8 cellular contexts compared by ENCODE assay signal in the genomic region with DNA sequence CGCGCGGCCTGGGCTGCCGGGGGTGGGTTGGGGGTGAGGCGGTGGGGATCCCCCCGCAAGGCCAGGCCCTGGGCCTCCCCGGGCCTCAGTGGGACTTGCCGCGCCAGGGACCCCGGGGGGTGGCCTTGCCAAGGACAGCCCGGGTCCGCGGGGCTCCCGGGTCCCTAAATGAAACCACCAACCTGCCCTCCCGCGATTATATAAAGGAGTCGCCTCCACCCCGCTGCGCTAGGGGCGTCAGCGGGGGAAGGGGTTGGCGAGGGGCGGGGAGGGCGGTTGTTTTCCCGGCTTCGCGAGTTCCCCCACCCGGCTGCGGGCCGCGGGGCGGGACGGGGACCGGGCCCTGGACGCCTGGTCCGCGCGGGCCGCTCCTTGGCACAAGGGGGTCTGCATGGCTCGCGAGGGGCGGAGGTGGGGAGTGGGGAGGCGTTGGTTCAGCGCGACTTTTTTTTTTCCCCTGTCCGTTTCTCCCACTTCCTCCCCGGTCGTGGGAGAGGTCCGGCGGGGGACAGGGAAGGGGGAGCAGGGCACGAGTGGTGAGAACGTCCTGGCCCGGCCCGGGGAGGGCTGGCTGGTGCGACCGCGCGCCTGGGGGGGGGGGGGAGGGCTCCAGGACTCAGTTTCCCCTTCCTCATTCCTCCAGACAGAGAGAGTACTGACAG. TPM values are rescaled to one million over a fixed set of nuclear protein-coding genes. Genes with fewer than 3 reads are reported as not detected.
A peak's percentile ranks its signal among the peaks of the same experiment; 100 is the strongest.
DNase-seq lines count a peak whose midpoint lies in the region; ATAC-seq and TF ChIP-seq lines count a peak whose summit lies in the region.

No MANE protein-coding gene starts in this region.

- no peaks in the 10 kb centered on the region for H3K9me3 Mint-ChIP-seq in activated CD4-positive, alpha-beta T cell treated with anti-CD3 and anti-CD28 coated beads for 36 hours (ENCODE audit: low read depth)
- no peaks in the 10 kb centered on the region for H3K9me3 Mint-ChIP-seq in osteocyte (ENCODE audit: unreplicated experiment)

- H3K36me3 Mint-ChIP-seq in activated CD4-positive, alpha-beta T cell treated with anti-CD3 and anti-CD28 coated beads for 36 hours (ENCODE audit: low read depth) = peaks cover 5% of the 10 kb centered on the region
- H3K36me3 Mint-ChIP-seq in osteocyte (ENCODE audit: unreplicated experiment) = no peaks in the 10 kb centered on the region

- no peak for DNase-seq in activated CD4-positive, alpha-beta T cell treated with anti-CD3 and anti-CD28 coated beads for 36 hours
- no peak for DNase-seq in activated CD4-positive, alpha-beta T cell treated with anti-CD3 and anti-CD28 coated beads for 1 hour
- peak; percentile 83 for DNase-seq in UCSD-AML1 (lab: John Stamatoyannopoulos, UW; ENCODE audit: unreplicated experiment)
- no peak for DNase-seq in fibroblast of pulmonary artery (ENCODE audit: low read depth)
- peak; percentile 83 for DNase-seq in osteocyte (ENCODE audit: extremely low spot score, unreplicated experiment)
- no peak for DNase-seq in stimulated activated CD4-positive, alpha-beta T cell treated with anti-CD3 and anti-CD28 coated beads, Interleukin-12 subunit alpha, Interleukin-12 subunit beta, amount 100 ng/mL, for 4 hours
- no peak for DNase-seq in dedifferentiated amniotic fluid mesenchymal stem cell (ENCODE audit: extremely low spot score)
- DNase-seq in T-helper 9 cell = no peak

- TF ChIP-seq CTCF in fibroblast of pulmonary artery (IDR thresholded peaks at IDR 0.05; ENCODE audit: low read length, missing control alignments) (no peak), osteocyte (IDR thresholded peaks at IDR 0.05) (no peak)

- peak overlapping the region; percentile 79 for H3K4me3 ChIP-seq in fibroblast of pulmonary artery (replicated peaks; ENCODE audit: low read depth, low read length)

- POLR2A ChIA-PET in activated CD4-positive, alpha-beta T cell treated with anti-CD3 and anti-CD28 coated beads for 36 hours (lab: Charles Lee) = no interaction called here

- peak overlapping the region; percentile 68 for H3K4me3 Mint-ChIP-seq in activated CD4-positive, alpha-beta T cell treated with anti-CD3 and anti-CD28 coated beads for 36 hours
- peak overlapping the region; percentile 67 for H3K4me3 Mint-ChIP-seq in osteocyte (ENCODE audit: unreplicated experiment)

- peaks cover 29% of the 10 kb centered on the region for H3K4me1 Mint-ChIP-seq in activated CD4-positive, alpha-beta T cell treated with anti-CD3 and anti-CD28 coated beads for 36 hours
- H3K4me1 Mint-ChIP-seq in osteocyte (ENCODE audit: unreplicated experiment) = peaks cover 17% of the 10 kb centered on the region

- intact Hi-C loops in activated CD4-positive, alpha-beta T cell treated with anti-CD3 and anti-CD28 coated beads for 36 hours (cut with DNase I, micrococcal nuclease) = loop anchor here (1.0 to 5.0 kb wide), 17 partner anchors 11 to 1835 kb away; partner anchors contain the start of genes CACTIN (in 1 of the 2), DPP9 (in 1 of the 2), EEF2 (in 1 of the 2) and FZR1 (in 1 of the 2)

- CTCF ChIA-PET in activated CD4-positive, alpha-beta T cell treated with anti-CD3 and anti-CD28 coated beads for 36 hours (lab: Charles Lee) = no interaction called here

- no peak for ATAC-seq in activated CD4-positive, alpha-beta T cell treated with anti-CD3 and anti-CD28 coated beads for 36 hours

- no peaks in the 10 kb centered on the region for H3K27me3 Mint-ChIP-seq in activated CD4-positive, alpha-beta T cell treated with anti-CD3 and anti-CD28 coated beads for 36 hours
- H3K27me3 Mint-ChIP-seq in osteocyte (ENCODE audit: unreplicated experiment) = no peaks in the 10 kb centered on the region

- peak overlapping the region; percentile 75 for H3K27ac Mint-ChIP-seq in activated CD4-positive, alpha-beta T cell treated with anti-CD3 and anti-CD28 coated beads for 36 hours
- peak overlapping the region; percentile 50 for H3K27ac Mint-ChIP-seq in osteocyte (ENCODE audit: unreplicated experiment)

RNA-seq across cellular contexts. Expression of gene ZBTB7A, which starts 0.8 kb away (rescaled TPM):
- 10 to 100 TPM; 24.0 to 26.4 TPM for total RNA-seq in activated CD4-positive, alpha-beta T cell treated with anti-CD3 and anti-CD28 coated beads for 36 hours
- 29.4 and 30.0 TPM in 2 replicates for total RNA-seq in osteocyte

RNA-seq across cellular contexts. Expression of gene MAP2K2, which starts 56.4 kb away (rescaled TPM):
- 100 to 1,000 TPM; 108 to 133 TPM for total RNA-seq in activated CD4-positive, alpha-beta T cell treated with anti-CD3 and anti-CD28 coated beads for 36 hours
- total RNA-seq in osteocyte = 174 and 182 TPM in 2 replicates

RNA-seq across cellular contexts. Expression of gene PIAS4, which starts 60.0 kb away (rescaled TPM):
- 10 to 100 TPM; 23.0 to 37.3 TPM for total RNA-seq in activated CD4-positive, alpha-beta T cell treated with anti-CD3 and anti-CD28 coated beads for 36 hours
- 28.8 and 29.4 TPM in 2 replicates for total RNA-seq in osteocyte

Comparison
In these comparisons a context has a peak if more than half of its experiments do, and no peak if none do; other contexts are left out.
1. DNase-seq: peak in UCSD-AML1 (single experiment) and osteocyte (single experiment); none in activated CD4-positive, alpha-beta T cell treated with anti-CD3 and anti-CD28 coated beads for 36 hours (single experiment), activated CD4-positive, alpha-beta T cell treated with anti-CD3 and anti-CD28 coated beads for 1 hour (single experiment), fibroblast of pulmonary artery (single experiment), stimulated activated CD4-positive, alpha-beta T cell treated with anti-CD3 and anti-CD28 coated beads, Interleukin-12 subunit alpha, Interleukin-12 subunit beta, amount 100 ng/mL, for 4 hours (single experiment), dedifferentiated amniotic fluid mesenchymal stem cell (single experiment) and T-helper 9 cell (single experiment).